20 cellular contexts compared by ENCODE assay signal in the genomic region with DNA sequence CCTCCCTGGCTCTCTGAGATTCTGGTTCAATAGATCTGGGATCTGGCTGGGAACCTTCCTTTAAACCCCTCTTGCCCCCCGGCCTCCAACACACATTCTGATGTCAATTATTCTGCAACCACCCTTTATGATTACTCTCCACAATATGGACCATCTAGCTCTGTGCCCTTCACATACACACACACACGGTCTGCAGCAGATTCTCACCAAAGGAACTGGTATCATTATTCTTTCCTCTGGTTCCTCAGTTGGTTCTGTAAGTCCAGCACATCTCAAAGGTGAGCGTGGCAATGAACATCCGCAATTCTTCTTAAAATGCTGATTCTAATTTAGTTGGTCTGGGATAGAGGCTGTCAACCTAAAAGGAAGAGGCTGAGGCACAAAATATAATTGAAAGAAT. TPM values are rescaled to one million over a fixed set of nuclear protein-coding genes. Genes with fewer than 3 reads are reported as not detected.
"Had no signal": no experiment of that assay in that cellular context is flagged by ENCODE, and none has a peak within 500 bp of the region (broad histone marks: within the 10 kb centered on the region; RNA-seq: fewer than 3 reads in every experiment).

No MANE protein-coding gene starts in this region.

- H3K4me1 ChIP-seq: foreskin keratinocyte had no signal

- DNase-seq: dermis blood vessel endothelial cell; dorsolateral prefrontal cortex; effector CD4-positive, alpha-beta T cell; effector memory CD4-positive, alpha-beta T cell; esophagus squamous epithelium; foreskin keratinocyte; glutamatergic neuron; head of caudate nucleus; heart right ventricle; hippocampal formation; left cardiac atrium; left lung; left ventricle myocardium superior; lower lobe of right lung; mesenchymal stem cell; mucosa of descending colon had no signal

- H3K4me3 Mint-ChIP-seq: mesothelial cell of epicardium had no signal

- H3K4me3 ChIP-seq: coronary artery, dorsolateral prefrontal cortex, esophagus squamous epithelium, heart right ventricle, left lung, lower lobe of right lung, mucosa of descending colon had no signal

- H3K36me3 Mint-ChIP-seq: mesothelial cell of epicardium had no signal

- ATAC-seq: foreskin keratinocyte, heart right ventricle, left cardiac atrium, left lung, left ventricle myocardium superior, lower lobe of right lung, mucosa of descending colon had no signal

- H3K27ac ChIP-seq: coronary artery, dorsolateral prefrontal cortex, esophagus squamous epithelium, foreskin keratinocyte, heart right ventricle, left lung, lower lobe of right lung had no signal

- H3K9me3 Mint-ChIP-seq: mesothelial cell of epicardium had no signal

- H3K27ac Mint-ChIP-seq: mesothelial cell of epicardium had no signal

- H3K9me3 ChIP-seq: esophagus squamous epithelium, heart right ventricle, left lung, lower lobe of right lung, mucosa of descending colon had no signal

- H3K36me3 ChIP-seq: esophagus squamous epithelium, heart right ventricle, left lung, lower lobe of right lung had no signal

RNA-seq across cellular contexts. Expression of gene TMEM163, which starts 2.8 kb away (rescaled TPM):
- total RNA-seq: foreskin keratinocyte, lung microvascular endothelial cell, myocyte had no signal
